In the genomic region with DNA sequence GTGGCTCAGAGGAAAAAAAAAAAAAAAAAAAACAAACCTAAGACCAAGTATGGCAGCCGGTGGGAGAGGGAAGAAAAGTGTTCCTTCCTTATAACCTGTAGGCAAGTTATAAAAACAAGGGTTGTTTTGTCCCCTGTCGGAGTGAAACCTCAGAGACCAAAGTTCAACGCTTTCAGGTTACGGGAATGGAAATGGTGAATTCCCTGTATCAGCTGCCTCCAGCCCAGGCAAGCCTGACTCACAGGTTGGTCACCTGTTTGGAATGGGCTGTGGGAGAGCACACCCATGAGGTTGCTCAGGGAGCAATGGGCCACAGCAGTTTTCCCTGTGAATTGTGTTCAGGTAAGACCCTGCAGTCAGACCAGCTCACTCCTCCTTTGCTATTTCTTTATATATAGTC, we compare ENCODE assay signal across 10 cellular contexts.
DNase-seq lines count a peak whose midpoint lies in the region; ATAC-seq and TF ChIP-seq lines count a peak whose summit lies in the region.
"Had no signal": no experiment of that assay in that cellular context is flagged by ENCODE, and none has a peak within 500 bp of the region (broad histone marks: within the 10 kb centered on the region; RNA-seq: fewer than 3 reads in every experiment).

No MANE protein-coding gene starts in this region.

- H3K79me2 ChIP-seq in Karpas-422 (ENCODE audit: low read length): no peaks in the 10 kb centered on the region
- no peaks in the 10 kb centered on the region for H3K79me2 ChIP-seq in mesendoderm (ENCODE audit: control insufficient read depth, insufficient read depth, low read length)

- no peak overlapping the region for H3K18ac ChIP-seq in mesendoderm (ENCODE audit: low read length)

- H3K9me3 ChIP-seq in Karpas-422 (ENCODE audit: low read length): no peaks in the 10 kb centered on the region
- H3K9me3 ChIP-seq in body of pancreas: no peaks in the 10 kb centered on the region
- no peaks in the 10 kb centered on the region for H3K9me3 ChIP-seq in prostate gland

- no peak overlapping the region for H2BK15ac ChIP-seq in mesendoderm (replicated peaks; ENCODE audit: low read depth)

- H3K27ac ChIP-seq in Karpas-422 (ENCODE audit: low read length): no peak overlapping the region
- peak overlapping the region; percentile 6 to 84 (median 74) for H3K27ac ChIP-seq in body of pancreas
- H3K27ac ChIP-seq in mesendoderm (ENCODE audit: low read depth, low read length): no peak overlapping the region
- no peak overlapping the region for H3K27ac ChIP-seq in prostate gland

- no peak overlapping the region for H2BK5ac ChIP-seq in mesendoderm (ENCODE audit: low read length)

- H3K4me3 ChIP-seq in Karpas-422 (ENCODE audit: low read length): no peak overlapping the region
- H3K4me3 ChIP-seq in body of pancreas: no peak overlapping the region
- H3K4me3 ChIP-seq in mesendoderm (ENCODE audit: low read length): no peak overlapping the region
- H3K4me3 ChIP-seq in prostate gland: no peak overlapping the region

- H3K4me1 ChIP-seq in Karpas-422 (ENCODE audit: low read length): peaks cover 32% of the 10 kb centered on the region
- peaks cover 22% of the 10 kb centered on the region for H3K4me1 ChIP-seq in body of pancreas
- H3K4me1 ChIP-seq in mesendoderm (ENCODE audit: control insufficient read depth, low read depth, low read length): no peaks in the 10 kb centered on the region
- H3K4me1 ChIP-seq in prostate gland (replicated peaks): peaks cover 4% of the 10 kb centered on the region

- H3K79me1 ChIP-seq in mesendoderm (ENCODE audit: low read length): no peaks in the 10 kb centered on the region

- peaks cover 48% of the 10 kb centered on the region for H3K4me1 Mint-ChIP-seq in Calu3 (ENCODE audit: low read depth, unreplicated experiment)

- H3K27me3 ChIP-seq in Karpas-422 (ENCODE audit: low read length) (no peaks in the 10 kb centered on the region), body of pancreas (no peaks in the 10 kb centered on the region), mesendoderm (ENCODE audit: insufficient read depth, low read length, poor library complexity) (no peaks in the 10 kb centered on the region), prostate gland (replicated peaks; ENCODE audit: insufficient read depth) (no peaks in the 10 kb centered on the region)

- no peak overlapping the region for H3K4me3 Mint-ChIP-seq in Calu3 (ENCODE audit: low read depth, unreplicated experiment)

- H3K36me3 ChIP-seq in Karpas-422 (ENCODE audit: insufficient read depth, low read length) (peaks cover 2% of the 10 kb centered on the region; the same call in 1 of the 2 replicates), body of pancreas (replicated peaks in 1 of 2; ENCODE audit: insufficient read depth in 1 of 2, low read depth in 2 of 2) (no peaks in the 10 kb centered on the region), mesendoderm (ENCODE audit: control insufficient read depth, insufficient read depth, low read length) (no peaks in the 10 kb centered on the region), prostate gland (no peaks in the 10 kb centered on the region)

- H3K9me3 Mint-ChIP-seq in Calu3 (ENCODE audit: low read depth, unreplicated experiment): no peaks in the 10 kb centered on the region

- 10 to 22% methylated on average over 4 of the region's 4 CpGs for WGBS in body of pancreas, 2 donors
- no CpG with 5 or more reads among the region's 4 CpGs for WGBS in mesendoderm (ENCODE audit: extremely low coverage, insufficient coverage, low lambda C conversion rate)
- WGBS in prostate gland: 67% methylated on average over 4 of the region's 4 CpGs

- H3K56ac ChIP-seq in mesendoderm (ENCODE audit: low read length): no peak overlapping the region

- no peaks in the 10 kb centered on the region for H3K9me2 ChIP-seq in Karpas-422 (replicated peaks; ENCODE audit: insufficient read depth, low read length)

- H3K23ac ChIP-seq in mesendoderm (ENCODE audit: low read length): no peak overlapping the region

- no peak overlapping the region for H3K4me2 ChIP-seq in Karpas-422 (ENCODE audit: low read depth, low read length, poor library complexity, severe bottlenecking)
- no peak overlapping the region for H3K4me2 ChIP-seq in mesendoderm (ENCODE audit: low read length)

- no peak overlapping the region for H2BK120ac ChIP-seq in mesendoderm (ENCODE audit: low read depth, low read length)

- no peak for TF ChIP-seq CTCF in Calu3 (IDR thresholded peaks at IDR 0.05; ENCODE audit: unreplicated experiment)
- peak in 4 of 7 experiments; percentile 31 to 43 (median 39) for TF ChIP-seq CTCF in body of pancreas (IDR thresholded peaks at IDR 0.05)
- TF ChIP-seq CTCF in prostate gland (IDR thresholded peaks at IDR 0.05): no peak

- H3K27me3 Mint-ChIP-seq in Calu3 (ENCODE audit: unreplicated experiment): no peaks in the 10 kb centered on the region
- H3K27me3 Mint-ChIP-seq: naive B cell had no signal

- no TSS peak for BruUV-seq in Calu3 (replicated peaks; lab: Mats Ljungman, UMichigan)

- peak; percentile 84 for DNase-seq in Calu3
- peak; percentile 14 for DNase-seq in Karpas-422
- peak; percentile 80 to 91 (median 88) for DNase-seq in body of pancreas
- peak; percentile 81 for DNase-seq in mesendoderm
- DNase-seq in RPMI8226: no peak
- DNase-seq in prostate gland (ENCODE audit: low spot score): no peak
- DNase-seq: DMS79, naive B cell had no signal

- TF ChIP-seq POLR2A in body of pancreas (IDR thresholded peaks at IDR 0.05) (peak in 2 of 3 donors; percentile 55 to 56), prostate gland (IDR thresholded peaks at IDR 0.05) (no peak)

- intact Hi-C loops in Calu3 (cut with micrococcal nuclease; ENCODE audit: unreplicated experiment): loop anchor here (1.0 to 10.0 kb wide), 5 partner anchors 158 to 414 kb away; no protein-coding TSS in a partner anchor
- intact Hi-C loops in body of pancreas (cut with DNase I): no loop called here
- intact Hi-C loops in prostate gland (cut with DNase I): no loop called here

- no peak overlapping the region for H4K8ac ChIP-seq in mesendoderm (ENCODE audit: low read depth, low read length)

- H3K9ac ChIP-seq in Karpas-422 (ENCODE audit: low read length) (no peak overlapping the region), mesendoderm (ENCODE audit: low read length) (no peak overlapping the region)

- no peaks in the 10 kb centered on the region for H4K20me1 ChIP-seq in Karpas-422 (ENCODE audit: insufficient read depth, low read depth, low read length)

- no peak overlapping the region for H2AK5ac ChIP-seq in mesendoderm (ENCODE audit: low read length)

- peak overlapping the region; percentile 96 for H3K27ac Mint-ChIP-seq in Calu3 (ENCODE audit: unreplicated experiment)

- CTCF ChIA-PET in Calu3 (lab: Charles Lee): interaction anchor here (0.7 to 1.1 kb wide), 2 partner anchors 11 to 173 kb away, joined by 3 to 5 read pairs; no protein-coding TSS in a partner anchor

- no peak overlapping the region for H4K5ac ChIP-seq in mesendoderm (ENCODE audit: low read length)

- peak; percentile 95 for ATAC-seq in body of pancreas
- ATAC-seq in GM21526 (IDR thresholded peaks at IDR 0.05; ENCODE audit: low FRiP score, unreplicated experiment): no peak
- no peak for ATAC-seq in HG03175 (IDR thresholded peaks at IDR 0.05; ENCODE audit: unreplicated experiment)

- H3K4ac ChIP-seq in mesendoderm (ENCODE audit: low read depth, low read length): no peak overlapping the region

- no peak overlapping the region for H2AFZ ChIP-seq in Karpas-422 (ENCODE audit: low read length)

- H3K36me3 Mint-ChIP-seq in Calu3 (ENCODE audit: insufficient read depth, unreplicated experiment): peaks cover 13% of the 10 kb centered on the region
- H3K36me3 Mint-ChIP-seq: naive B cell had no signal

Comparison
In these comparisons a context has a peak if more than half of its experiments do, and no peak if none do; other contexts are left out.
1. DNase-seq: peak in Calu3 (single experiment), Karpas-422 (single experiment), body of pancreas (4 of 4) and mesendoderm (single experiment); none in RPMI8226 (single experiment) and prostate gland (single experiment).
2. CTCF ChIP-seq: peak in body of pancreas (4 of 7); none in Calu3 (single experiment) and prostate gland (0 of 4).
3. H3K27ac ChIP-seq: peak in body of pancreas (4 of 4); none in Karpas-422 (single experiment), mesendoderm (single experiment) and prostate gland (0 of 2).